Comparison of ENCODE assay signal across 16 cellular contexts in the genomic region with DNA sequence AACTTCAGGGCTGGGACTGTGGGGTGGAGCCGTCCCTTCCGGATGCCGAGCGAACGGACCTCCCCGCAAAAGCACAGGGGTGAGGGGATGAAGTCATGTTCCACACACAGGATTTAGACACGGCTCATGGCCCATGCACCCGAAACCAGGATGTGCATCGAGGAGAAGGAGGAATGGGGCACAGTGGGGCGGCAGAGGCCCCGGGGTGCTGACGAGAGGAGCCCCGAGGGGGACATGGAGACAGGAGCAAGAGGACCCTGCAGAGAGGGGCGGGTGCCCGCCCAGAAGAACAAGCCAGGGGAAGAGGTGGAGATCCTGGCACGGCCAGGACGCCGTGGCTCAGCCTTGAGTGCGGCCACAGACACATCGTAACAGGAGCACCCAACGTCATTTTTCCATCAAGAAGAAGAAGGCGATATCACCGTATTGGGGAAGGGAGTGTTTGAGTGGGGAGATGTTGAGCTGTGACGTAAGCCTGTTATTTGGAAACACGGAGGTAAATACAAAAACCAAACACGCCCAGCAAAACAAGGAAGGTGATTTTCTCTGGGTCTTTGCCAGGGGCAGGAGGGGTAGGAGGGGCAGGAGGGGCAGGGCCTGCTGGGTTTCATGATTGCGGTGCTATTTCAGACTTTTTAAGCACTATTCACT. TPM values are rescaled to one million over a fixed set of nuclear protein-coding genes. Genes with fewer than 3 reads are reported as not detected.
DNase-seq lines count a peak whose midpoint lies in the region; ATAC-seq, FAIRE-seq and TF ChIP-seq lines count a peak whose summit lies in the region.
"Had no signal": no experiment of that assay in that cellular context is flagged by ENCODE, and none has a peak within 500 bp of the region (broad histone marks: within the 10 kb centered on the region; RNA-seq: fewer than 3 reads in every experiment).

No MANE protein-coding gene starts in this region.

- H3K27me3 Mint-ChIP-seq in CD4-positive, alpha-beta T cell = no peaks in the 10 kb centered on the region
- no peaks in the 10 kb centered on the region for H3K27me3 Mint-ChIP-seq in T-helper 1 cell treated with Interleukin-12 subunit alpha and Interleukin-12 subunit beta and Interleukin-4 antibody, amounts not matched to agents 30 μg/mL and 1 μg/mL, for 36 hours (ENCODE audit: low read depth)
- H3K27me3 Mint-ChIP-seq: activated CD4-positive, alpha-beta T cell treated with anti-CD3 and anti-CD28 coated beads, Interleukin-2, amount 10 ng/mL, durations not matched to agents 24 days and 14 days; memory B cell had no signal

- H4K12ac ChIP-seq in trophoblast cell (ENCODE audit: low read depth, low read length) = no peak overlapping the region

- CTCF ChIA-PET in CD4-positive, alpha-beta T cell (lab: Charles Lee) = no interaction called here

- no peak overlapping the region for H4K8ac ChIP-seq in trophoblast cell (ENCODE audit: low read depth, low read length)

- POLR2A ChIA-PET in CD4-positive, alpha-beta T cell (lab: Charles Lee) = no interaction called here

- H2AFZ ChIP-seq in trophoblast cell (ENCODE audit: insufficient read depth, low read length, poor library complexity) = no peak overlapping the region

- no peak overlapping the region for H4K91ac ChIP-seq in trophoblast cell (ENCODE audit: low read depth, low read length)

- no peaks in the 10 kb centered on the region for H3K27me3 ChIP-seq in CD4-positive, alpha-beta T cell (ENCODE audit: control insufficient read depth, insufficient read depth, low read length)
- no peaks in the 10 kb centered on the region for H3K27me3 ChIP-seq in right lobe of liver
- no peaks in the 10 kb centered on the region for H3K27me3 ChIP-seq in trophoblast cell (ENCODE audit: insufficient read depth, low read length)
- H3K27me3 ChIP-seq: gastrocnemius medialis had no signal

- H3K27ac ChIP-seq in CD4-positive, alpha-beta T cell (ENCODE audit: low read depth, low read length) = no peak overlapping the region
- H3K27ac ChIP-seq in right lobe of liver (peak overlapping the region in 2 of 3 donors; percentile 50 to 66), trophoblast cell (ENCODE audit: low read depth, low read length) (no peak overlapping the region)
- H3K27ac ChIP-seq: SK-N-MC, tibial artery had no signal

- no peak for TF ChIP-seq POLR2A in GM12892 (IDR thresholded peaks at IDR 0.05; ENCODE audit: low read depth, low read length)
- TF ChIP-seq POLR2A in right lobe of liver (IDR thresholded peaks at IDR 0.05) = no peak

- no peak overlapping the region for H2BK5ac ChIP-seq in trophoblast cell (ENCODE audit: low read depth, low read length, poor library complexity)

- no peak overlapping the region for H3K4me3 Mint-ChIP-seq in CD4-positive, alpha-beta T cell
- no peak overlapping the region for H3K4me3 Mint-ChIP-seq in T-helper 1 cell treated with Interleukin-12 subunit alpha and Interleukin-12 subunit beta and Interleukin-4 antibody, amounts not matched to agents 30 μg/mL and 1 μg/mL, for 36 hours
- H3K4me3 Mint-ChIP-seq: activated CD4-positive, alpha-beta T cell treated with anti-CD3 and anti-CD28 coated beads, Interleukin-2, amount 10 ng/mL, durations not matched to agents 24 days and 14 days; activated naive CD4-positive, alpha-beta T cell treated with anti-CD3 and anti-CD28 coated beads for 36 hours; memory B cell had no signal

- H3K79me1 ChIP-seq in trophoblast cell (ENCODE audit: low read length) = no peaks in the 10 kb centered on the region

- ATAC-seq in CD4-positive, alpha-beta T cell (ENCODE audit: poor library complexity) = peak; percentile 57
- ATAC-seq in right lobe of liver = peak; percentile 61 to 76 (median 64)
- ATAC-seq in GM21619 (IDR thresholded peaks at IDR 0.05; ENCODE audit: unreplicated experiment) = no peak
- ATAC-seq: gastrocnemius medialis had no signal

- H3K36me3 ChIP-seq in right lobe of liver = peaks cover 0 to 14% (median 9%) of the 10 kb centered on the region in 4 donors
- H3K36me3 ChIP-seq in trophoblast cell (ENCODE audit: control insufficient read depth in 1 of 2, insufficient read depth in 2 of 2, low read length in 2 of 2) = no peaks in the 10 kb centered on the region

- H3K4me1 ChIP-seq in right lobe of liver (no peaks in the 10 kb centered on the region), trophoblast cell (ENCODE audit: control insufficient read depth in 1 of 2, insufficient read depth in 2 of 2, low read length in 2 of 2) (no peaks in the 10 kb centered on the region)
- H3K4me1 ChIP-seq: gastrocnemius medialis, tibial artery had no signal

- no peak overlapping the region for H3K23ac ChIP-seq in trophoblast cell (ENCODE audit: low read length)

- no peak overlapping the region for H2BK120ac ChIP-seq in trophoblast cell (ENCODE audit: insufficient read depth, low read length, poor library complexity)

- no peaks in the 10 kb centered on the region for H3K36me3 Mint-ChIP-seq in CD4-positive, alpha-beta T cell (ENCODE audit: low read depth)
- peaks cover 5% of the 10 kb centered on the region for H3K36me3 Mint-ChIP-seq in T-helper 1 cell treated with Interleukin-12 subunit alpha and Interleukin-12 subunit beta and Interleukin-4 antibody, amounts not matched to agents 30 μg/mL and 1 μg/mL, for 36 hours (ENCODE audit: low read depth)

- no peak overlapping the region for H3K4me2 ChIP-seq in trophoblast cell (ENCODE audit: low read length)

- H3K18ac ChIP-seq in trophoblast cell (ENCODE audit: low read length) = no peak overlapping the region

- H3K4me3 ChIP-seq in right lobe of liver (no peak overlapping the region), trophoblast cell (ENCODE audit: low read depth, low read length) (no peak overlapping the region)
- H3K4me3 ChIP-seq: gastrocnemius medialis, SK-N-MC, tibial artery had no signal

- H2BK12ac ChIP-seq in trophoblast cell (ENCODE audit: low read length) = no peak overlapping the region

- in situ Hi-C loops in G401 (cut with HindIII; ENCODE audit: low sequenced_read_pairs) = no loop called here

- H3K14ac ChIP-seq in trophoblast cell (ENCODE audit: low read length) = no peak overlapping the region

- H3K9me3 ChIP-seq in CD4-positive, alpha-beta T cell (ENCODE audit: control insufficient read depth, low read length) = no peaks in the 10 kb centered on the region
- H3K9me3 ChIP-seq in right lobe of liver = no peaks in the 10 kb centered on the region
- peaks cover 44% of the 10 kb centered on the region for H3K9me3 ChIP-seq in trophoblast cell (ENCODE audit: insufficient read depth, low read depth, low read length)
- H3K9me3 ChIP-seq: gastrocnemius medialis had no signal

- H2AK5ac ChIP-seq in trophoblast cell (ENCODE audit: low read length) = no peak overlapping the region

- no peak overlapping the region for H3K4ac ChIP-seq in trophoblast cell (ENCODE audit: low read depth, low read length)

- FAIRE-seq in GM12892 (lab: Jason Lieb, UNC) = peak; percentile 77

- 55% methylated on average over 22 of the region's 27 CpGs for WGBS in right lobe of liver (ENCODE audit: insufficient coverage, low coverage, low lambda C conversion rate, missing lambda C conversion rate)
- WGBS in trophoblast cell (ENCODE audit: extremely low coverage, insufficient coverage, insufficient read length) = no CpG with 5 or more reads among the region's 27 CpGs

- H3K79me2 ChIP-seq in trophoblast cell (ENCODE audit: control insufficient read depth, insufficient read depth, low read length, poor library complexity) = no peaks in the 10 kb centered on the region

- no peak for DNase-seq in CD4-positive, alpha-beta T cell
- DNase-seq in GM12892 (ENCODE audit: insufficient read length) = no peak
- DNase-seq in right lobe of liver = peak in 2 of 3 donors; percentile 57 to 58
- DNase-seq in trophoblast cell = no peak
- no peak for DNase-seq in G401 (ENCODE audit: low spot score)
- no peak for DNase-seq in UCSD-AML1 (lab: John Stamatoyannopoulos, UW; ENCODE audit: unreplicated experiment)
- DNase-seq: activated CD4-positive, alpha-beta T cell treated with anti-CD3 and anti-CD28 coated beads, Interleukin-2, amount 10 ng/mL, durations not matched to agents 24 days and 14 days; activated naive CD4-positive, alpha-beta T cell treated with anti-CD3 and anti-CD28 coated beads for 36 hours; cortex of kidney; gastrocnemius medialis; NCI-H446; tibial artery had no signal

- no peaks in the 10 kb centered on the region for H3K9me3 Mint-ChIP-seq in CD4-positive, alpha-beta T cell
- H3K9me3 Mint-ChIP-seq in T-helper 1 cell treated with Interleukin-12 subunit alpha and Interleukin-12 subunit beta and Interleukin-4 antibody, amounts not matched to agents 30 μg/mL and 1 μg/mL, for 36 hours = peaks cover 9% of the 10 kb centered on the region

- H3K9ac ChIP-seq in trophoblast cell (ENCODE audit: low read length) = no peak overlapping the region

- TF ChIP-seq CTCF in CD4-positive, alpha-beta T cell (IDR thresholded peaks at IDR 0.05) = no peak
- no peak for TF ChIP-seq CTCF in right lobe of liver (IDR thresholded peaks at IDR 0.05)

- H3K27ac Mint-ChIP-seq in CD4-positive, alpha-beta T cell = no peak overlapping the region
- peak overlapping the region; percentile 12 for H3K27ac Mint-ChIP-seq in T-helper 1 cell treated with Interleukin-12 subunit alpha and Interleukin-12 subunit beta and Interleukin-4 antibody, amounts not matched to agents 30 μg/mL and 1 μg/mL, for 36 hours
- H3K27ac Mint-ChIP-seq: activated CD4-positive, alpha-beta T cell treated with anti-CD3 and anti-CD28 coated beads, Interleukin-2, amount 10 ng/mL, durations not matched to agents 24 days and 14 days; activated naive CD4-positive, alpha-beta T cell treated with anti-CD3 and anti-CD28 coated beads for 36 hours; memory B cell had no signal

- intact Hi-C loops in CD4-positive, alpha-beta T cell (cut with DNase I, micrococcal nuclease) = no loop called here
- intact Hi-C loops in right lobe of liver (cut with DNase I) = no loop called here

- H3K4me1 Mint-ChIP-seq in CD4-positive, alpha-beta T cell (ENCODE audit: low read depth) = no peaks in the 10 kb centered on the region
- H3K4me1 Mint-ChIP-seq in T-helper 1 cell treated with Interleukin-12 subunit alpha and Interleukin-12 subunit beta and Interleukin-4 antibody, amounts not matched to agents 30 μg/mL and 1 μg/mL, for 36 hours (ENCODE audit: low read depth) = peaks cover 2% of the 10 kb centered on the region
- H3K4me1 Mint-ChIP-seq: activated CD4-positive, alpha-beta T cell treated with anti-CD3 and anti-CD28 coated beads, Interleukin-2, amount 10 ng/mL, durations not matched to agents 24 days and 14 days had no signal

RNA-seq across cellular contexts. Expression of a gene that starts 25.3 kb away (rescaled TPM):
- not detected for total RNA-seq in CD4-positive, alpha-beta T cell
- not detected for polyA plus RNA-seq in GM12892 (2012; ENCODE audit: missing spikeins)
- total RNA-seq in right lobe of liver = not detected
- not detected in 2 replicates for polyA plus RNA-seq in trophoblast cell (2013)
- total RNA-seq in G401 (2014; rRNA removed; shearing (Covaris generic)) = not detected in 2 replicates
- total RNA-seq: activated CD4-positive, alpha-beta T cell treated with anti-CD3 and anti-CD28 coated beads, Interleukin-2, amount 10 ng/mL, durations not matched to agents 24 days and 14 days; activated naive CD4-positive, alpha-beta T cell treated with anti-CD3 and anti-CD28 coated beads for 36 hours; gastrocnemius medialis had no signal

Comparison
In these comparisons a context has a peak if more than half of its experiments do, and no peak if none do; other contexts are left out.
1. DNase-seq: peak in right lobe of liver (2 of 3); none in CD4-positive, alpha-beta T cell (0 of 10), GM12892 (single experiment), trophoblast cell (0 of 2), G401 (single experiment) and UCSD-AML1 (single experiment).
2. H3K27ac ChIP-seq: peak in right lobe of liver (2 of 3); none in CD4-positive, alpha-beta T cell (single experiment) and trophoblast cell (single experiment).